20 cellular contexts compared by ENCODE assay signal in genomic region chr5:175575301-175575700, GRCh38.
A peak's percentile ranks its signal among the peaks of the same experiment; 100 is the strongest.
DNase-seq lines count a peak whose midpoint lies in the region; ATAC-seq and TF ChIP-seq lines count a peak whose summit lies in the region.
"Had no signal": no experiment of that assay in that cellular context is flagged by ENCODE, and none has a peak within 500 bp of the region (broad histone marks: within the 10 kb centered on the region; RNA-seq: fewer than 3 reads in every experiment).

No MANE protein-coding gene starts in this region.

- no peak overlapping the region for H3K9ac ChIP-seq in endodermal cell (ENCODE audit: extremely low read depth, low read length, poor library complexity, severe bottlenecking)
- no peak overlapping the region for H3K9ac ChIP-seq in mesenchymal stem cell (ENCODE audit: low read length)
- H3K9ac ChIP-seq: GM23248 had no signal

- no peak for ATAC-seq in aorta (ENCODE audit: low FRiP score)
- ATAC-seq: HCT116 had no signal

- no peak overlapping the region for H3K4me3 Mint-ChIP-seq in activated naive CD8-positive, alpha-beta T cell
- H3K4me3 Mint-ChIP-seq in activated naive CD8-positive, alpha-beta T cell treated with anti-CD3 and anti-CD28 coated beads for 36 hours = no peak overlapping the region
- no peak overlapping the region for H3K4me3 Mint-ChIP-seq in endodermal cell
- H3K4me3 Mint-ChIP-seq: B cell; CD4-positive, alpha-beta memory T cell; H9 had no signal

- H3K4me1 ChIP-seq in endodermal cell (ENCODE audit: control insufficient read depth, insufficient read depth, low read length) (peaks cover 4% of the 10 kb centered on the region), mesenchymal stem cell (ENCODE audit: control insufficient read depth, insufficient read depth, low read depth, low read length) (no peaks in the 10 kb centered on the region), aorta (ENCODE audit: control insufficient read depth in 1 of 2, insufficient read depth in 2 of 2, low read length in 2 of 2) (peaks cover 0 to 2% of the 10 kb centered on the region in 2 donors)

- no peak for DNase-seq in activated naive CD8-positive, alpha-beta T cell treated with anti-CD3 and anti-CD28 coated beads for 36 hours
- peak; percentile 84 for DNase-seq in RPMI7951 (ENCODE audit: low read depth)
- peak; percentile 17 for DNase-seq in endodermal cell
- peak; percentile 15 for DNase-seq in mesenchymal stem cell
- no peak for DNase-seq in aorta
- no peak for DNase-seq in ecto neural progenitor cell (ENCODE audit: low spot score)
- DNase-seq in NCI-H2107 treated with DMSO at 0.1 percent for 48 hours (lab: John Stamatoyannopoulos, UW; ENCODE audit: unreplicated experiment) = no peak
- DNase-seq: C1 segment of cervical spinal cord; Calu3; CD4-positive, alpha-beta memory T cell; COR-L47; DMS53; DMS79 treated with DMSO at 0.1 percent for 48 hours; GF-D8; GM23248; H9 had no signal

- H3K27ac Mint-ChIP-seq in activated naive CD8-positive, alpha-beta T cell = peak overlapping the region; percentile 54
- no peak overlapping the region for H3K27ac Mint-ChIP-seq in activated naive CD8-positive, alpha-beta T cell treated with anti-CD3 and anti-CD28 coated beads for 36 hours
- no peak overlapping the region for H3K27ac Mint-ChIP-seq in endodermal cell
- H3K27ac Mint-ChIP-seq: B cell; CD4-positive, alpha-beta memory T cell; H9 had no signal

- no peaks in the 10 kb centered on the region for H3K36me3 ChIP-seq in endodermal cell (ENCODE audit: control insufficient read depth, insufficient read depth, low read length)
- H3K36me3 ChIP-seq in mesenchymal stem cell (ENCODE audit: control insufficient read depth in 1 of 2, insufficient read depth in 2 of 2, low read depth in 1 of 2, low read length in 2 of 2) = no peaks in the 10 kb centered on the region
- H3K36me3 ChIP-seq in aorta (ENCODE audit: control insufficient read depth in 1 of 2, insufficient read depth in 2 of 2, low read length in 1 of 2) = no peaks in the 10 kb centered on the region

- peaks cover 4% of the 10 kb centered on the region for H3K27me3 Mint-ChIP-seq in activated naive CD8-positive, alpha-beta T cell
- peaks cover 7% of the 10 kb centered on the region for H3K27me3 Mint-ChIP-seq in activated naive CD8-positive, alpha-beta T cell treated with anti-CD3 and anti-CD28 coated beads for 36 hours
- H3K27me3 Mint-ChIP-seq in endodermal cell (ENCODE audit: insufficient read depth) = peaks cover 25% of the 10 kb centered on the region

- H3K4me2 ChIP-seq in mesenchymal stem cell (ENCODE audit: low read length, poor library complexity, severe bottlenecking) = no peak overlapping the region

- no peaks in the 10 kb centered on the region for H3K27me3 ChIP-seq in endodermal cell (ENCODE audit: control insufficient read depth, insufficient read depth, low read length, poor library complexity, severe bottlenecking)
- H3K27me3 ChIP-seq in mesenchymal stem cell (ENCODE audit: control insufficient read depth in 1 of 2, insufficient read depth in 1 of 2, low read length in 2 of 2) = peaks cover 0 to 12% of the 10 kb centered on the region in 2 experiments
- no peaks in the 10 kb centered on the region for H3K27me3 ChIP-seq in aorta (ENCODE audit: control insufficient read depth in 1 of 2, insufficient read depth in 2 of 2, low read length in 1 of 2)

- peaks cover 20% of the 10 kb centered on the region for H3K4me1 Mint-ChIP-seq in activated naive CD8-positive, alpha-beta T cell (ENCODE audit: low read depth)
- peaks cover 3% of the 10 kb centered on the region for H3K4me1 Mint-ChIP-seq in activated naive CD8-positive, alpha-beta T cell treated with anti-CD3 and anti-CD28 coated beads for 36 hours
- peaks cover 7% of the 10 kb centered on the region for H3K4me1 Mint-ChIP-seq in endodermal cell
- H3K4me1 Mint-ChIP-seq: B cell had no signal

- H3K9me3 ChIP-seq in endodermal cell (ENCODE audit: control insufficient read depth, low read length) (no peaks in the 10 kb centered on the region), mesenchymal stem cell (ENCODE audit: control insufficient read depth, low read length) (peaks cover 16% of the 10 kb centered on the region), aorta (ENCODE audit: control insufficient read depth, low read length) (peaks cover under 1% of the 10 kb centered on the region)

- H3K9me3 Mint-ChIP-seq in activated naive CD8-positive, alpha-beta T cell (ENCODE audit: low read depth) = no peaks in the 10 kb centered on the region
- H3K9me3 Mint-ChIP-seq in activated naive CD8-positive, alpha-beta T cell treated with anti-CD3 and anti-CD28 coated beads for 36 hours = no peaks in the 10 kb centered on the region
- no peaks in the 10 kb centered on the region for H3K9me3 Mint-ChIP-seq in endodermal cell
- H3K9me3 Mint-ChIP-seq: CD4-positive, alpha-beta memory T cell had no signal

- no peak overlapping the region for H2BK12ac ChIP-seq in mesenchymal stem cell (ENCODE audit: low read length in 2 of 2)

- H3K27ac ChIP-seq in endodermal cell (ENCODE audit: low read depth, low read length) (no peak overlapping the region), mesenchymal stem cell (ENCODE audit: low read length, poor library complexity, severe bottlenecking) (no peak overlapping the region), aorta (ENCODE audit: low read depth in 1 of 2, low read length in 2 of 2) (no peak overlapping the region)
- H3K27ac ChIP-seq: 22Rv1, GM23248 had no signal

- no peak overlapping the region for H2BK120ac ChIP-seq in mesenchymal stem cell (ENCODE audit: low read depth, low read length)

- no peak overlapping the region for H2AK5ac ChIP-seq in mesenchymal stem cell (ENCODE audit: low read length, severe bottlenecking)

- H2BK15ac ChIP-seq in mesenchymal stem cell (ENCODE audit: low read depth, poor library complexity, severe bottlenecking) = no peak overlapping the region

- no peaks in the 10 kb centered on the region for H3K79me1 ChIP-seq in mesenchymal stem cell (replicated peaks; ENCODE audit: low read length, poor library complexity, severe bottlenecking)

- no peak overlapping the region for H3K23ac ChIP-seq in mesenchymal stem cell (ENCODE audit: low read length in 2 of 2)

- no peak overlapping the region for H4K91ac ChIP-seq in mesenchymal stem cell (ENCODE audit: low read length)

- no peak overlapping the region for H4K8ac ChIP-seq in mesenchymal stem cell (ENCODE audit: low read length)

- WGBS in endodermal cell (ENCODE audit: insufficient coverage in 1 of 2, insufficient read length in 1 of 2), 2 experiments = 90 to 100% methylated on average over 1 to 2 of the region's 2 CpGs
- WGBS in mesenchymal stem cell = 82% methylated on average over 2 of the region's 2 CpGs
- 87 to 99% methylated on average over 2 of the region's 2 CpGs for WGBS in aorta, 2 donors

- peaks cover 2% of the 10 kb centered on the region for H3K36me3 Mint-ChIP-seq in activated naive CD8-positive, alpha-beta T cell
- H3K36me3 Mint-ChIP-seq in activated naive CD8-positive, alpha-beta T cell treated with anti-CD3 and anti-CD28 coated beads for 36 hours = no peaks in the 10 kb centered on the region
- no peaks in the 10 kb centered on the region for H3K36me3 Mint-ChIP-seq in endodermal cell (ENCODE audit: low read depth)
- H3K36me3 Mint-ChIP-seq: CD4-positive, alpha-beta memory T cell had no signal

- intact Hi-C loops in aorta (cut with DNase I) = no loop called here

- no peak overlapping the region for H3K4ac ChIP-seq in mesenchymal stem cell (ENCODE audit: low read depth in 1 of 2, low read length in 2 of 2)

- no peak for TF ChIP-seq CTCF in endodermal cell (conservative IDR thresholded peaks at IDR 0.05)

- no peak overlapping the region for H2AFZ ChIP-seq in mesenchymal stem cell (ENCODE audit: low read depth, low read length)
- H2AFZ ChIP-seq: GM23248 had no signal

- H3K4me3 ChIP-seq in endodermal cell (ENCODE audit: low read length) (no peak overlapping the region), mesenchymal stem cell (ENCODE audit: insufficient read depth in 1 of 2, low read depth in 1 of 2, low read length in 2 of 2) (no peak overlapping the region), aorta (ENCODE audit: low read length in 2 of 2) (no peak overlapping the region)
- H3K4me3 ChIP-seq: GM23248 had no signal

- H3K14ac ChIP-seq in mesenchymal stem cell (ENCODE audit: low read length in 2 of 2) = no peak overlapping the region

- no peak overlapping the region for H2BK5ac ChIP-seq in mesenchymal stem cell (ENCODE audit: low read depth, low read length, poor library complexity, severe bottlenecking)

- H3K18ac ChIP-seq in mesenchymal stem cell (ENCODE audit: low read depth in 1 of 2, low read length in 2 of 2) = no peak overlapping the region

Comparison
In these comparisons a context has a peak if more than half of its experiments do, and no peak if none do; other contexts are left out.
1. DNase-seq: peak in RPMI7951 (single experiment), endodermal cell (single experiment) and mesenchymal stem cell (single experiment); none in activated naive CD8-positive, alpha-beta T cell treated with anti-CD3 and anti-CD28 coated beads for 36 hours (single experiment), aorta (0 of 2), ecto neural progenitor cell (single experiment) and NCI-H2107 treated with DMSO at 0.1 percent for 48 hours (single experiment).